In the genomic region with DNA sequence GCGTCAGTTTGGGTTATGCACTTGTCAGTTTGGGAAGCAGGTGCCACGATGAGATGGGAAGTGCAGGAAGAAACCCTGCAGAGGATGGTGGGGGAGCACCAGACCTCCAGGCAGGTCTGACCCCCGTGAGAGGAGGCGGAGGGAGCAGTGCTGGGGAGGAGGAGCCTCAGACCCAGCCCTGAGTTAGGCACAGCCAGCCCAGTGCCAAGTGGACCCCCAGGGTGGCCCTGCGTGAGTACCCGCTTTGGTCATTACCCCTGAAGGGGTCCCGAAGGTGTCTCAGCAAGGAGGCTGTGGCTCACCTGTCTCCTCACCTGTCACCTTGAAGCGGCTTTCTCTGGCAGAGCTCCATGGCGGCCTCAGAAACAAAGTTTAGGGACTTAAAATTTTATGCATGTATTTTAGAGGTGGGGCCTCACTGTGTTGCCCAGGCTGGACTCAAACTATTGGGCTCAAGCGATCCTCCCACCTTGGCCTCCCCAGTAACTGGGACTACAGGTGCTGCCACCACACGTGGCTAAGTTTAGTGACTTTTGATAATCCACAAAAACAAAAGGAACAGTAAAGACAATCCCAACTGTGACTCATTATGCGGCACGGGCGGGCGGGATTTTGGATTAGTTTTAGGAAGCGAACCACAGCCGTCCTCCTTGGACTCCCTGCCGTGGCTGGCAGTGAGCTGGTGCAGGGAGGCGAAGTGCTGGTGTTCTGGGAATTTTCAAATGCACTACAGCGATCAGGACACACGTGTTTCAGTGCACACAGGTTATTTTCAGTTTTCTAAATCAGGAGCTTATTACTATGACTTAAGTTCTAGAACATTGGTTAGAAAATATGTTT, we compare ENCODE assay signal across 1 cellular context.
TF ChIP-seq lines count a peak whose summit lies in the region.

No MANE protein-coding gene starts in this region.

TF ChIP-seq in HEK293, 187 proteins besides CTCF, POLR2A, EP300 and RAD21:
- TF ChIP-seq ZNF155 (tag by site-specific recombination; IDR thresholded peaks at IDR 0.05), result no peak
- peak; percentile 92 for TF ChIP-seq GLIS1 (tag by site-specific recombination; IDR thresholded peaks at IDR 0.05)
- TF ChIP-seq, protein P1, sequence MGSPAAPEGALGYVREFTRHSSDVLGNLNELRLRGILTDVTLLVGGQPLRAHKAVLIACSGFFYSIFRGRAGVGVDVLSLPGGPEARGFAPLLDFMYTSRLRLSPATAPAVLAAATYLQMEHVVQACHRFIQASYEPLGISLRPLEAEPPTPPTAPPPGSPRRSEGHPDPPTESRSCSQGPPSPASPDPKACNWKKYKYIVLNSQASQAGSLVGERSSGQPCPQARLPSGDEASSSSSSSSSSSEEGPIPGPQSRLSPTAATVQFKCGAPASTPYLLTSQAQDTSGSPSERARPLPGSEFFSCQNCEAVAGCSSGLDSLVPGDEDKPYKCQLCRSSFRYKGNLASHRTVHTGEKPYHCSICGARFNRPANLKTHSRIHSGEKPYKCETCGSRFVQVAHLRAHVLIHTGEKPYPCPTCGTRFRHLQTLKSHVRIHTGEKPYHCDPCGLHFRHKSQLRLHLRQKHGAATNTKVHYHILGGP (tag by site-specific recombination; IDR thresholded peaks at IDR 0.05), result no peak
- TF ChIP-seq ZNF121 (tag by site-specific recombination; IDR thresholded peaks at IDR 0.05), result peak; percentile 51
